8 cellular contexts compared by ENCODE assay signal in genomic region chr13:21458457-21458815, GRCh38. TPM values are rescaled to one million over a fixed set of nuclear protein-coding genes. Genes with fewer than 3 reads are reported as not detected.
A peak's percentile ranks its signal among the peaks of the same experiment; 100 is the strongest.
DNase-seq lines count a peak whose midpoint lies in the region; ATAC-seq and TF ChIP-seq lines count a peak whose summit lies in the region.

No MANE protein-coding gene starts in this region.

- peaks cover 25% of the 10 kb centered on the region for H4K20me1 ChIP-seq in GM23338 (replicated peaks; ENCODE audit: insufficient read depth)

- H3K36me3 ChIP-seq in GM23338 (ENCODE audit: insufficient read depth): no peaks in the 10 kb centered on the region

- peak overlapping the region; percentile 88 for H3K4me2 ChIP-seq in GM23338

- H3K27ac Mint-ChIP-seq in GM23338: peak overlapping the region; percentile 93
- peak overlapping the region; percentile 97 for H3K27ac Mint-ChIP-seq in dendritic cell treated with granulocyte-macrophage colony-stimulating factor and Interleukin-4, amounts not matched to agents 40 ng/mL and 50 ng/mL, for 4 days

- peaks cover 14% of the 10 kb centered on the region for H3K36me3 Mint-ChIP-seq in GM23338 (ENCODE audit: low read depth)
- H3K36me3 Mint-ChIP-seq in dendritic cell treated with granulocyte-macrophage colony-stimulating factor and Interleukin-4, amounts not matched to agents 40 ng/mL and 50 ng/mL, for 4 days (ENCODE audit: low read depth): peaks cover 12% of the 10 kb centered on the region

- intact Hi-C loops in dendritic cell treated with granulocyte-macrophage colony-stimulating factor and Interleukin-4, amounts not matched to agents 40 ng/mL and 50 ng/mL, for 4 days (cut with micrococcal nuclease): loop anchor here (2.0 to 5.0 kb wide), 5 partner anchors 18 to 556 kb away; partner anchors contain the start of gene XPO4

- no peaks in the 10 kb centered on the region for H3K9me3 ChIP-seq in mononuclear cell (ENCODE audit: low read depth, low read length)

- peaks cover 4% of the 10 kb centered on the region; the same call in 2 of the 3 replicates for H3K9me3 Mint-ChIP-seq in GM23338
- no peaks in the 10 kb centered on the region for H3K9me3 Mint-ChIP-seq in dendritic cell treated with granulocyte-macrophage colony-stimulating factor and Interleukin-4, amounts not matched to agents 40 ng/mL and 50 ng/mL, for 4 days

- peak overlapping the region; percentile 96 for H3K4me3 ChIP-seq in GM23338
- H3K4me3 ChIP-seq in mononuclear cell (ENCODE audit: low read length): peak overlapping the region; percentile 99

- no peaks in the 10 kb centered on the region for H3K9me2 ChIP-seq in GM23338 (ENCODE audit: insufficient read depth)

- peaks cover 54% of the 10 kb centered on the region for H3K79me2 ChIP-seq in GM23338 (replicated peaks; ENCODE audit: insufficient read depth)

- ATAC-seq in GM23338: peak; percentile 72

- H2AFZ ChIP-seq in GM23338: peak overlapping the region; percentile 73

- no peaks in the 10 kb centered on the region for H3F3A ChIP-seq in GM23338 (replicated peaks; ENCODE audit: low read depth)

- H3K4me1 ChIP-seq in GM23338 (ENCODE audit: insufficient read depth) (peaks cover 18% of the 10 kb centered on the region), mononuclear cell (ENCODE audit: insufficient read depth, low read length) (peaks cover 41% of the 10 kb centered on the region)

- H3K27ac ChIP-seq in GM23338 (ENCODE audit: low read depth): peak overlapping the region; percentile 95

- DNase-seq in G401 (ENCODE audit: low spot score): peak; percentile 67
- DNase-seq in GM23338 (ENCODE audit: low spot score): peak; percentile 78
- peak; percentile 64 for DNase-seq in NAMALWA (ENCODE audit: low spot score)
- DNase-seq in activated CD4-positive, alpha-beta T cell treated with anti-CD3 and anti-CD28 coated beads for 24 hours (ENCODE audit: low read depth in 2 of 2): peak; percentile 39
- peak; percentile 35 for DNase-seq in stimulated activated naive CD4-positive, alpha-beta T cell treated with Interleukin-2 at 50 U/mL for 16 hours (lab: John Stamatoyannopoulos, UW)
- DNase-seq in cerebellar nuclear complex (lab: John Stamatoyannopoulos, UW): no peak

- peaks cover 12% of the 10 kb centered on the region for H3K27me3 Mint-ChIP-seq in GM23338 (ENCODE audit: insufficient read depth, low read depth, poor library complexity)
- no peaks in the 10 kb centered on the region for H3K27me3 Mint-ChIP-seq in dendritic cell treated with granulocyte-macrophage colony-stimulating factor and Interleukin-4, amounts not matched to agents 40 ng/mL and 50 ng/mL, for 4 days

- TF ChIP-seq CTCF in GM23338 (conservative IDR thresholded peaks at IDR 0.05; ENCODE audit: low read depth in 2 of 2): no peak

- in situ Hi-C loops in G401 (cut with HindIII; ENCODE audit: low sequenced_read_pairs): no loop called here

- H3K4me1 Mint-ChIP-seq in GM23338: peaks cover 20% of the 10 kb centered on the region
- peaks cover 23% of the 10 kb centered on the region for H3K4me1 Mint-ChIP-seq in dendritic cell treated with granulocyte-macrophage colony-stimulating factor and Interleukin-4, amounts not matched to agents 40 ng/mL and 50 ng/mL, for 4 days (ENCODE audit: low read depth)

- H3K4me3 Mint-ChIP-seq in GM23338: peak overlapping the region; percentile 96
- peak overlapping the region; percentile 98 for H3K4me3 Mint-ChIP-seq in dendritic cell treated with granulocyte-macrophage colony-stimulating factor and Interleukin-4, amounts not matched to agents 40 ng/mL and 50 ng/mL, for 4 days

- H3K27me3 ChIP-seq in GM23338 (ENCODE audit: insufficient read depth) (no peaks in the 10 kb centered on the region), mononuclear cell (ENCODE audit: insufficient read depth, low read length) (no peaks in the 10 kb centered on the region)

TF ChIP-seq in GM23338, 12 proteins besides CTCF, POLR2A, EP300 and RAD21:
- no peak for TF ChIP-seq JUNB (IDR thresholded peaks at IDR 0.05; ENCODE audit: unreplicated experiment)
- no peak for TF ChIP-seq ETS1 (IDR thresholded peaks at IDR 0.05)
- TF ChIP-seq ZNF331 (CRISPR knock-in tag; IDR thresholded peaks at IDR 0.05; ENCODE audit: low read depth): no peak
- TF ChIP-seq ZNF114 (CRISPR knock-in tag; IDR thresholded peaks at IDR 0.05): no peak
- no peak for TF ChIP-seq NANOG (IDR thresholded peaks at IDR 0.05; ENCODE audit: borderline replicate concordance)
- no peak for TF ChIP-seq STAT1 (IDR thresholded peaks at IDR 0.05; ENCODE audit: unreplicated experiment)
- TF ChIP-seq REST (IDR thresholded peaks at IDR 0.05; ENCODE audit: unreplicated experiment): no peak
- no peak for TF ChIP-seq POLR2AphosphoS5 (IDR thresholded peaks at IDR 0.05; ENCODE audit: low read depth)
- TF ChIP-seq EZH2 (IDR thresholded peaks at IDR 0.05; ENCODE audit: low read depth, unreplicated experiment): no peak
- TF ChIP-seq EZH2phosphoT487 (IDR thresholded peaks at IDR 0.05; ENCODE audit: unreplicated experiment): no peak

RNA-seq across cellular contexts. Expression of gene ZDHHC20, which starts 0.7 kb away (rescaled TPM):
- total RNA-seq in G401 (2014; rRNA removed; shearing (Covaris generic)): 60.2 and 90.6 TPM in 2 replicates
- total RNA-seq in GM23338 (2014; rRNA removed; shearing (Covaris generic)): 119 and 129 TPM in 2 replicates
- 37.7 and 41.1 TPM in 2 replicates for polyA plus RNA-seq in GM23338 (2016; fragmentation: Nextera tagmentation; extraction: Ambion mirVana)
- 171 TPM for total RNA-seq in mononuclear cell

Comparison
In these comparisons a context has a peak if more than half of its experiments do, and no peak if none do; other contexts are left out.
1. DNase-seq: peak in G401 (single experiment), GM23338 (single experiment), NAMALWA (single experiment), activated CD4-positive, alpha-beta T cell treated with anti-CD3 and anti-CD28 coated beads for 24 hours (2 of 2) and stimulated activated naive CD4-positive, alpha-beta T cell treated with Interleukin-2 at 50 U/mL for 16 hours (single experiment); none in cerebellar nuclear complex (0 of 2).